In genomic region chr20:4091332-4092135, GRCh38 we compare ENCODE assay signal across 9 cellular contexts. TPM values are rescaled to one million over a fixed set of nuclear protein-coding genes. Genes with fewer than 3 reads are reported as not detected.
DNase-seq lines count a peak whose midpoint lies in the region; ATAC-seq and TF ChIP-seq lines count a peak whose summit lies in the region.
"Had no signal": no experiment of that assay in that cellular context is flagged by ENCODE, and none has a peak within 500 bp of the region (broad histone marks: within the 10 kb centered on the region; RNA-seq: fewer than 3 reads in every experiment).

No MANE protein-coding gene starts in this region.

- H3K9me3 ChIP-seq in endodermal cell (ENCODE audit: control insufficient read depth, low read length), result peaks cover 11% of the 10 kb centered on the region

- no peaks in the 10 kb centered on the region for H3K27me3 ChIP-seq in endodermal cell (ENCODE audit: control insufficient read depth, insufficient read depth, low read length, poor library complexity, severe bottlenecking)

- ATAC-seq in GM18868 (IDR thresholded peaks at IDR 0.05; ENCODE audit: unreplicated experiment), result no peak

- H3K9ac ChIP-seq in endodermal cell (ENCODE audit: extremely low read depth, low read length, poor library complexity, severe bottlenecking), result no peak overlapping the region

- no peak overlapping the region for H3K4me3 ChIP-seq in endodermal cell (ENCODE audit: low read length)

- peak; percentile 84 for TF ChIP-seq CTCF in endodermal cell (conservative IDR thresholded peaks at IDR 0.05)

- peaks cover 17% of the 10 kb centered on the region for H3K27me3 Mint-ChIP-seq in activated CD4-positive, alpha-beta T cell treated with anti-CD3 and anti-CD28 coated beads, Interleukin-2, amount 10 ng/mL, durations not matched to agents 24 days and 14 days
- peaks cover 7% of the 10 kb centered on the region for H3K27me3 Mint-ChIP-seq in endodermal cell (ENCODE audit: insufficient read depth)

- H3K4me1 ChIP-seq in endodermal cell (ENCODE audit: control insufficient read depth, insufficient read depth, low read length), result no peaks in the 10 kb centered on the region

- H3K27ac ChIP-seq in endodermal cell (ENCODE audit: low read depth, low read length), result no peak overlapping the region

- DNase-seq in G401 (ENCODE audit: low spot score) (peak; percentile 43), M059J (ENCODE audit: low read depth) (peak; percentile 92), endodermal cell (peak; percentile 94), mucosa of gallbladder (ENCODE audit: low spot score) (peak; percentile 52), dedifferentiated amniotic fluid mesenchymal stem cell (ENCODE audit: extremely low spot score) (no peak), NCI-H774 (lab: John Stamatoyannopoulos, UW) (no peak)
- peak; percentile 87 for DNase-seq in activated CD4-positive, alpha-beta T cell treated with anti-CD3 and anti-CD28 coated beads, Interleukin-2, amount 10 ng/mL, durations not matched to agents 24 days and 14 days
- DNase-seq: activated B cell treated with CpG ODN at 0.5 μM for 24 hours had no signal

- no peak overlapping the region for H3K4me3 Mint-ChIP-seq in activated CD4-positive, alpha-beta T cell treated with anti-CD3 and anti-CD28 coated beads, Interleukin-2, amount 10 ng/mL, durations not matched to agents 24 days and 14 days
- no peak overlapping the region for H3K4me3 Mint-ChIP-seq in endodermal cell
- H3K4me3 Mint-ChIP-seq: activated B cell treated with CpG ODN at 0.5 μM for 24 hours had no signal

- H3K27ac Mint-ChIP-seq in activated CD4-positive, alpha-beta T cell treated with anti-CD3 and anti-CD28 coated beads, Interleukin-2, amount 10 ng/mL, durations not matched to agents 24 days and 14 days, result peak overlapping the region; percentile 2
- H3K27ac Mint-ChIP-seq in endodermal cell, result no peak overlapping the region
- H3K27ac Mint-ChIP-seq: activated B cell treated with CpG ODN at 0.5 μM for 24 hours had no signal

- peaks cover 5% of the 10 kb centered on the region for H3K4me1 Mint-ChIP-seq in activated CD4-positive, alpha-beta T cell treated with anti-CD3 and anti-CD28 coated beads, Interleukin-2, amount 10 ng/mL, durations not matched to agents 24 days and 14 days
- peaks cover 12% of the 10 kb centered on the region for H3K4me1 Mint-ChIP-seq in endodermal cell

- in situ Hi-C loops in G401 (cut with HindIII; ENCODE audit: low sequenced_read_pairs), result no loop called here

- H3K36me3 ChIP-seq in endodermal cell (ENCODE audit: control insufficient read depth, insufficient read depth, low read length), result no peaks in the 10 kb centered on the region

- WGBS in endodermal cell (ENCODE audit: insufficient coverage in 1 of 2, insufficient read length in 1 of 2), 2 experiments, result 54 to 84% methylated on average over 10 to 21 of the region's 21 CpGs

- intact Hi-C loops in activated CD4-positive, alpha-beta T cell treated with anti-CD3 and anti-CD28 coated beads, Interleukin-2, amount 10 ng/mL, durations not matched to agents 24 days and 14 days (cut with micrococcal nuclease), result loop anchor here (2.0 kb wide), 1 partner anchor 77 kb away; the partner anchor contains the start of gene RNF24

- peaks cover 5% of the 10 kb centered on the region for H3K9me3 Mint-ChIP-seq in activated CD4-positive, alpha-beta T cell treated with anti-CD3 and anti-CD28 coated beads, Interleukin-2, amount 10 ng/mL, durations not matched to agents 24 days and 14 days
- peaks cover 15% of the 10 kb centered on the region for H3K9me3 Mint-ChIP-seq in endodermal cell

- H3K36me3 Mint-ChIP-seq in activated CD4-positive, alpha-beta T cell treated with anti-CD3 and anti-CD28 coated beads, Interleukin-2, amount 10 ng/mL, durations not matched to agents 24 days and 14 days (ENCODE audit: low read depth), result no peaks in the 10 kb centered on the region
- no peaks in the 10 kb centered on the region for H3K36me3 Mint-ChIP-seq in endodermal cell (ENCODE audit: low read depth)

RNA-seq across cellular contexts. Expression of gene SMOX, which starts 57.1 kb away (rescaled TPM):
- total RNA-seq in G401 (2014; rRNA removed; shearing (Covaris generic)), result 9.2 and 13.3 TPM in 2 replicates
- 56.5 and 67.0 TPM in 2 replicates for total RNA-seq in M059J (2014; rRNA removed; shearing (Covaris generic))
- 25.4 and 26.6 TPM in 2 replicates for total RNA-seq in activated CD4-positive, alpha-beta T cell treated with anti-CD3 and anti-CD28 coated beads, Interleukin-2, amount 10 ng/mL, durations not matched to agents 24 days and 14 days
- total RNA-seq in endodermal cell (10 to 100 TPM; 17.6 to 18.2 TPM), mucosa of gallbladder (57.3 TPM)
- 17.2 TPM for polyA plus RNA-seq in endodermal cell (2013, experiment 1 of 2)
- 14.0 TPM for polyA plus RNA-seq in endodermal cell (2013, experiment 2 of 2)
- total RNA-seq: activated B cell treated with CpG ODN at 0.5 μM for 24 hours had no signal

Comparison
In these comparisons a context has a peak if more than half of its experiments do, and no peak if none do; other contexts are left out.
1. DNase-seq: peak in G401 (single experiment), M059J (single experiment), activated CD4-positive, alpha-beta T cell treated with anti-CD3 and anti-CD28 coated beads, Interleukin-2, amount 10 ng/mL, durations not matched to agents 24 days and 14 days (single experiment), endodermal cell (single experiment) and mucosa of gallbladder (single experiment); none in dedifferentiated amniotic fluid mesenchymal stem cell (single experiment) and NCI-H774 (single experiment).